Comparison of ENCODE assay signal across 17 cellular contexts in genomic region chr7:26898917-26899316, GRCh38.
"Had no signal": no experiment of that assay in that cellular context is flagged by ENCODE, and none has a peak within 500 bp of the region (broad histone marks: within the 10 kb centered on the region; RNA-seq: fewer than 3 reads in every experiment).

No MANE protein-coding gene starts in this region.

- ATAC-seq: activated T-helper 17 cell treated with anti-CD3 and anti-CD28 coated beads, Interleukin-2, amount 50 U/mL, for 72 hours; body of pancreas; left lobe of liver; WTC11 had no signal

- H3K27ac ChIP-seq: adrenal gland, body of pancreas, epithelial cell of prostate, skin epidermis, stomach, thyroid gland, uterus had no signal

- DNase-seq: activated CD4-positive, alpha-beta T cell treated with anti-CD3 and anti-CD28 coated beads, Interleukin-2, amount 10 ng/mL, durations not matched to agents 24 days and 14 days; activated CD8-positive, alpha-beta memory T cell treated with anti-CD3 and anti-CD28 coated beads for 24 hours; activated naive CD4-positive, alpha-beta T cell treated with anti-CD3 and anti-CD28 coated beads for 36 hours; effector memory CD4-positive, alpha-beta T cell; hypothalamus; nephron progenitor cell; stimulated activated CD4-positive, alpha-beta T cell treated with anti-CD3 and anti-CD28 coated beads, Interleukin-4, amount 100 ng/mL, for 4 hours; stomach; thyroid gland; uterus had no signal

- H3K4me1 ChIP-seq: adrenal gland, body of pancreas, stomach, thyroid gland, uterus had no signal

- H3K4me3 ChIP-seq: adrenal gland, body of pancreas, skin epidermis, stomach, thyroid gland, uterus had no signal

- H3K36me3 ChIP-seq: adrenal gland, stomach, thyroid gland, uterus had no signal

- H3K9me3 ChIP-seq: adrenal gland, body of pancreas, thyroid gland, uterus had no signal

- H3K27me3 ChIP-seq: adrenal gland, body of pancreas, thyroid gland, uterus had no signal
